In genomic region chr5:174553556-174553955, GRCh38 we compare ENCODE assay signal across 17 cellular contexts.
"Had no signal": no experiment of that assay in that cellular context is flagged by ENCODE, and none has a peak within 500 bp of the region (broad histone marks: within the 10 kb centered on the region; RNA-seq: fewer than 3 reads in every experiment).

No MANE protein-coding gene starts in this region.

- ATAC-seq: activated CD8-positive, alpha-beta memory T cell treated with anti-CD3 and anti-CD28 coated beads, Interleukin-2, amount 10 ng/mL, durations not matched to agents 7 days and 5 days; activated naive CD4-positive, alpha-beta T cell treated with anti-CD3 and anti-CD28 coated beads, Interleukin-2, amount 50 U/mL, for 72 hours; gastroesophageal sphincter; left lobe of liver; natural killer cell treated with Interleukin-12 subunit alpha and Interleukin-12 subunit beta and Interleukin-15 and Interleukin-18, amount 100 ng/mL, for 72 hours; right lobe of liver had no signal

- H3K36me3 Mint-ChIP-seq: activated CD4-positive, alpha-beta memory T cell treated with anti-CD3 and anti-CD28 coated beads for 36 hours; activated CD8-positive, alpha-beta memory T cell treated with anti-CD3 and anti-CD28 coated beads, Interleukin-2, amount 10 ng/mL, durations not matched to agents 7 days and 5 days; activated naive CD4-positive, alpha-beta T cell treated with anti-CD3 and anti-CD28 coated beads, Interleukin-2, amount 50 U/mL, for 72 hours; memory B cell; natural killer cell treated with Interleukin-12 subunit alpha and Interleukin-12 subunit beta and Interleukin-15 and Interleukin-18, amount 100 ng/mL, for 72 hours had no signal

- H3K4me1 Mint-ChIP-seq: activated CD8-positive, alpha-beta memory T cell treated with anti-CD3 and anti-CD28 coated beads, Interleukin-2, amount 10 ng/mL, durations not matched to agents 7 days and 5 days; memory B cell had no signal

- H3K27me3 Mint-ChIP-seq: activated CD4-positive, alpha-beta memory T cell treated with anti-CD3 and anti-CD28 coated beads for 36 hours; activated CD8-positive, alpha-beta memory T cell treated with anti-CD3 and anti-CD28 coated beads, Interleukin-2, amount 10 ng/mL, durations not matched to agents 7 days and 5 days had no signal

- H3K9me3 Mint-ChIP-seq: natural killer cell treated with Interleukin-12 subunit alpha and Interleukin-12 subunit beta and Interleukin-15 and Interleukin-18, amount 100 ng/mL, for 72 hours had no signal

- DNase-seq: activated CD4-positive, alpha-beta memory T cell treated with anti-CD3 and anti-CD28 coated beads for 36 hours; activated CD8-positive, alpha-beta memory T cell treated with anti-CD3 and anti-CD28 coated beads, Interleukin-2, amount 10 ng/mL, durations not matched to agents 7 days and 5 days; activated effector memory CD4-positive, alpha-beta T cell treated with Interleukin-2 at 50 U/mL for 16 hours; activated T-cell treated with anti-CD3 and anti-CD28 coated beads, Interleukin-2, amount 50 U/mL, for 1 hour; amniotic stem cell; dorsolateral prefrontal cortex; endodermal cell; right lobe of liver; spleen; thyroid gland; WERI-Rb-1 had no signal

- H3K27ac Mint-ChIP-seq: activated CD4-positive, alpha-beta memory T cell treated with anti-CD3 and anti-CD28 coated beads for 36 hours; activated CD8-positive, alpha-beta memory T cell treated with anti-CD3 and anti-CD28 coated beads, Interleukin-2, amount 10 ng/mL, durations not matched to agents 7 days and 5 days; activated naive CD4-positive, alpha-beta T cell treated with anti-CD3 and anti-CD28 coated beads, Interleukin-2, amount 50 U/mL, for 72 hours; endodermal cell; memory B cell; natural killer cell treated with Interleukin-12 subunit alpha and Interleukin-12 subunit beta and Interleukin-15 and Interleukin-18, amount 100 ng/mL, for 72 hours; progenitor cell of endocrine pancreas had no signal

- H3K4me3 Mint-ChIP-seq: activated CD4-positive, alpha-beta memory T cell treated with anti-CD3 and anti-CD28 coated beads for 36 hours; activated CD8-positive, alpha-beta memory T cell treated with anti-CD3 and anti-CD28 coated beads, Interleukin-2, amount 10 ng/mL, durations not matched to agents 7 days and 5 days; endodermal cell; memory B cell; natural killer cell treated with Interleukin-12 subunit alpha and Interleukin-12 subunit beta and Interleukin-15 and Interleukin-18, amount 100 ng/mL, for 72 hours had no signal
